Comparison of ENCODE assay signal across 2 cellular contexts in the genomic region with DNA sequence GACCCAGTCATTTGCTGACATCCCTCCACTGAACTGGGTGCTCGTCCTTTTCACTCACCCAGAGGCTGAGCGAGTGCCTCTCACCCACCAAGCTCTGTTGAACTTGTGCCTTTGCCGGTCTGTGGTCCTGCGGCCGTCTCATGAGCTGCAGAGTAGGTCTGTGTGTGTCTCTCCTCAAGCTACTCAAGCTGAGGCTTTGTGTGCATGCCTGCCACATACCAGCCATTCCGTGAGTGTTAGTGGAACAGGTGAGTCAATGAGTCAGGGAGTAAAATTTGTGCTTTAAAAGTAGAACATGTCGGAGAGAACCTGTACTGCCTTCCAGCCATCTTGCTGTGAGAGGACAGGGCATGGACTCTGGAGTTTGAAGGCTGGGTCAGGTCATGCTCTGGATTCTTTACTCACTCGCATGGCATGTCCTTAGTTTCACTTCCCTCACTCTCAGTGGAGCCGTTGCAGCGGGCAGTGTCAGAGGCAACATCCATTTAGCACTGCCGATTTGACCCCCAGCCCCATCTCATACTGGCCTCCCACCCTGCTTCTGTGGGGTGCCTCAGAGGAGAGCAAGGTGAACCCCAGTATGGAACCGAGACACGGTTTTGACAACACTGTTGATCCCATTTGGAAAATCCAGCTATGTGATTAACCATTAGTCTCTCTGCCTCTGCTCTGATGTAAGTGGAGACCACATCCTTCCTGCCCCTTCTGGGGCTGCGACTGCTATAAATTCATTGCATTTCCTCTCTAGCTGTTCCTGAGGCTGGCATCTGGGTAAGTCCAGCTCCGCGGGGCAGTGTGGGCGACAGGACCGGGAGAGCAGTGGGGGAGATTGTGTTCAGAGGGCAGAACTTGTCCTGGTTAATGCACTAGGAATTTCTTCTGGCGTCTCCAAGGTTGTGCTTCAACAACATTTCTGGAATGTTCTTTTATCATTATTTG.
TF ChIP-seq lines count a peak whose summit lies in the region.

A gene (plus strand): TSS at position 751 of the 939 bp plus-strand sequence. CDS start 2,628 bp downstream, outside the sequence.

TF ChIP-seq in HCT116, 20 proteins besides CTCF, POLR2A, EP300 and RAD21:
- TF ChIP-seq, protein P1, sequence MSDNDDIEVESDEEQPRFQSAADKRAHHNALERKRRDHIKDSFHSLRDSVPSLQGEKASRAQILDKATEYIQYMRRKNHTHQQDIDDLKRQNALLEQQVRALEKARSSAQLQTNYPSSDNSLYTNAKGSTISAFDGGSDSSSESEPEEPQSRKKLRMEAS (IDR thresholded peaks at IDR 0.05) = no peak
- TF ChIP-seq FOSL1 (IDR thresholded peaks at IDR 0.05; ENCODE audit: low read depth) (no peak), TCF7L2 (IDR thresholded peaks at IDR 0.05; ENCODE audit: borderline replicate concordance, extremely low read depth, insufficient read depth, insufficient read length) (no peak), ZFX (IDR thresholded peaks at IDR 0.05) (no peak), EGR1 (IDR thresholded peaks at IDR 0.05; ENCODE audit: low read depth) (no peak), YY1 (IDR thresholded peaks at IDR 0.05; ENCODE audit: extremely low read depth, insufficient replicate concordance, low read depth, low read length) (no peak), POLR2AphosphoS5 (IDR thresholded peaks at IDR 0.05; ENCODE audit: low read depth, low read length) (no peak), EZH2phosphoT487 (IDR thresholded peaks at IDR 0.05; ENCODE audit: borderline replicate concordance) (no peak), SP1 (IDR thresholded peaks at IDR 0.05; ENCODE audit: low read depth) (no peak), EZH2 (IDR thresholded peaks at IDR 0.05) (no peak), CEBPB (IDR thresholded peaks at IDR 0.05; ENCODE audit: low read depth) (no peak), ZNF274 (IDR thresholded peaks at IDR 0.05; ENCODE audit: low read depth, low read length) (no peak), ELF1 (IDR thresholded peaks at IDR 0.05; ENCODE audit: borderline replicate concordance, low read depth) (no peak)
- TF ChIP-seq, protein P2, sequence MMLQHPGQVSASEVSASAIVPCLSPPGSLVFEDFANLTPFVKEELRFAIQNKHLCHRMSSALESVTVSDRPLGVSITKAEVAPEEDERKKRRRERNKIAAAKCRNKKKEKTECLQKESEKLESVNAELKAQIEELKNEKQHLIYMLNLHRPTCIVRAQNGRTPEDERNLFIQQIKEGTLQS (IDR thresholded peaks at IDR 0.05) = no peak
- TF ChIP-seq, protein P3, sequence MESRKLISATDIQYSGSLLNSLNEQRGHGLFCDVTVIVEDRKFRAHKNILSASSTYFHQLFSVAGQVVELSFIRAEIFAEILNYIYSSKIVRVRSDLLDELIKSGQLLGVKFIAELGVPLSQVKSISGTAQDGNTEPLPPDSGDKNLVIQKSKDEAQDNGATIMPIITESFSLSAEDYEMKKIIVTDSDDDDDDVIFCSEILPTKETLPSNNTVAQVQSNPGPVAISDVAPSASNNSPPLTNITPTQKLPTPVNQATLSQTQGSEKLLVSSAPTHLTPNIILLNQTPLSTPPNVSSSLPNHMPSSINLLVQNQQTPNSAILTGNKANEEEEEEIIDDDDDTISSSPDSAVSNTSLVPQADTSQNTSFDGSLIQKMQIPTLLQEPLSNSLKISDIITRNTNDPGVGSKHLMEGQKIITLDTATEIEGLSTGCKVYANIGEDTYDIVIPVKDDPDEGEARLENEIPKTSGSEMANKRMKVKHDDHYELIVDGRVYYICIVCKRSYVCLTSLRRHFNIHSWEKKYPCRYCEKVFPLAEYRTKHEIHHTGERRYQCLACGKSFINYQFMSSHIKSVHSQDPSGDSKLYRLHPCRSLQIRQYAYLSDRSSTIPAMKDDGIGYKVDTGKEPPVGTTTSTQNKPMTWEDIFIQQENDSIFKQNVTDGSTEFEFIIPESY (IDR thresholded peaks at IDR 0.05; ENCODE audit: extremely low read depth, insufficient replicate concordance, low read length) = no peak

TF ChIP-seq in HepG2, 621 proteins besides CTCF, POLR2A, EP300 and RAD21:
- TF ChIP-seq, protein P4, sequence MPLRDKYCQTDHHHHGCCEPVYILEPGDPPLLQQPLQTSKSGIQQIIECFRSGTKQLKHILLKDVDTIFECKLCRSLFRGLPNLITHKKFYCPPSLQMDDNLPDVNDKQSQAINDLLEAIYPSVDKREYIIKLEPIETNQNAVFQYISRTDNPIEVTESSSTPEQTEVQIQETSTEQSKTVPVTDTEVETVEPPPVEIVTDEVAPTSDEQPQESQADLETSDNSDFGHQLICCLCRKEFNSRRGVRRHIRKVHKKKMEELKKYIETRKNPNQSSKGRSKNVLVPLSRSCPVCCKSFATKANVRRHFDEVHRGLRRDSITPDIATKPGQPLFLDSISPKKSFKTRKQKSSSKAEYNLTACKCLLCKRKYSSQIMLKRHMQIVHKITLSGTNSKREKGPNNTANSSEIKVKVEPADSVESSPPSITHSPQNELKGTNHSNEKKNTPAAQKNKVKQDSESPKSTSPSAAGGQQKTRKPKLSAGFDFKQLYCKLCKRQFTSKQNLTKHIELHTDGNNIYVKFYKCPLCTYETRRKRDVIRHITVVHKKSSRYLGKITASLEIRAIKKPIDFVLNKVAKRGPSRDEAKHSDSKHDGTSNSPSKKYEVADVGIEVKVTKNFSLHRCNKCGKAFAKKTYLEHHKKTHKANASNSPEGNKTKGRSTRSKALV (CRISPR knock-in tag; IDR thresholded peaks at IDR 0.05) = no peak
- TF ChIP-seq, protein P5, sequence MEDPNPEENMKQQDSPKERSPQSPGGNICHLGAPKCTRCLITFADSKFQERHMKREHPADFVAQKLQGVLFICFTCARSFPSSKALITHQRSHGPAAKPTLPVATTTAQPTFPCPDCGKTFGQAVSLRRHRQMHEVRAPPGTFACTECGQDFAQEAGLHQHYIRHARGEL (CRISPR knock-in tag; IDR thresholded peaks at IDR 0.05) = no peak
- TF ChIP-seq, protein P6, sequence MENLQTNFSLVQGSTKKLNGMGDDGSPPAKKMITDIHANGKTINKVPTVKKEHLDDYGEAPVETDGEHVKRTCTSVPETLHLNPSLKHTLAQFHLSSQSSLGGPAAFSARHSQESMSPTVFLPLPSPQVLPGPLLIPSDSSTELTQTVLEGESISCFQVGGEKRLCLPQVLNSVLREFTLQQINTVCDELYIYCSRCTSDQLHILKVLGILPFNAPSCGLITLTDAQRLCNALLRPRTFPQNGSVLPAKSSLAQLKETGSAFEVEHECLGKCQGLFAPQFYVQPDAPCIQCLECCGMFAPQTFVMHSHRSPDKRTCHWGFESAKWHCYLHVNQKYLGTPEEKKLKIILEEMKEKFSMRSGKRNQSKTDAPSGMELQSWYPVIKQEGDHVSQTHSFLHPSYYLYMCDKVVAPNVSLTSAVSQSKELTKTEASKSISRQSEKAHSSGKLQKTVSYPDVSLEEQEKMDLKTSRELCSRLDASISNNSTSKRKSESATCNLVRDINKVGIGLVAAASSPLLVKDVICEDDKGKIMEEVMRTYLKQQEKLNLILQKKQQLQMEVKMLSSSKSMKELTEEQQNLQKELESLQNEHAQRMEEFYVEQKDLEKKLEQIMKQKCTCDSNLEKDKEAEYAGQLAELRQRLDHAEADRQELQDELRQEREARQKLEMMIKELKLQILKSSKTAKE (CRISPR knock-in tag; IDR thresholded peaks at IDR 0.05; ENCODE audit: borderline replicate concordance) = no peak
- TF ChIP-seq TEAD3 (CRISPR knock-in tag; optimal IDR thresholded peaks at IDR 0.05; ENCODE audit: borderline replicate concordance) (peak; percentile 60), ZNF616 (CRISPR knock-in tag; IDR thresholded peaks at IDR 0.05; ENCODE audit: low read depth) (no peak)
